In genomic region chr4:55348436-55348835, GRCh38 we compare ENCODE assay signal across 21 cellular contexts. TPM values are rescaled to one million over a fixed set of nuclear protein-coding genes. Genes with fewer than 3 reads are reported as not detected.
DNase-seq lines count a peak whose midpoint lies in the region; ATAC-seq and TF ChIP-seq lines count a peak whose summit lies in the region.
"Had no signal": no experiment of that assay in that cellular context is flagged by ENCODE, and none has a peak within 500 bp of the region (broad histone marks: within the 10 kb centered on the region; RNA-seq: fewer than 3 reads in every experiment).

No MANE protein-coding gene starts in this region.

- DNase-seq in BJ (ENCODE audit: low read depth) (peak; percentile 41), HCT116 (ENCODE audit: low read depth, low spot score) (no peak), hepatocyte (ENCODE audit: low spot score) (no peak), right lobe of liver (no peak), HT-29 (ENCODE audit: low spot score) (no peak), Caco-2 (no peak), GM20000 (ENCODE audit: low spot score) (no peak)
- DNase-seq in activated naive CD8-positive, alpha-beta T cell treated with anti-CD3 and anti-CD28 coated beads, Interleukin-2, amount 50 U/mL, for 24 hours: no peak
- DNase-seq: activated CD4-positive, CD25-positive, alpha-beta regulatory T cell treated with anti-CD3 and anti-CD28 coated beads, Interleukin-2, amount 50 U/mL, for 72 hours; activated T-cell treated with anti-CD3 and anti-CD28 coated beads, Interleukin-2, amount 50 U/mL, for 4 hours; CD4-positive, CD25-positive, alpha-beta regulatory T cell; effector memory CD4-positive, alpha-beta T cell; GDM1; glutamatergic neuron; kidney; midbrain; NCI-H1694; NCI-H524 treated with DMSO at 0.1 percent for 48 hours; posterior cingulate gyrus; T-helper 2 cell had no signal

- BruUV-seq in HCT116 (replicated peaks; lab: Mats Ljungman, UMichigan) (no TSS peak), Caco-2 (replicated peaks; lab: Mats Ljungman, UMichigan) (no TSS peak)

- H3K4me3 Mint-ChIP-seq in activated naive CD8-positive, alpha-beta T cell treated with anti-CD3 and anti-CD28 coated beads, Interleukin-2, amount 50 U/mL, for 24 hours: peak overlapping the region; percentile 81
- no peak overlapping the region for H3K4me3 Mint-ChIP-seq in Caco-2 (ENCODE audit: unreplicated experiment)

- H3K4me3 ChIP-seq in BJ (ENCODE audit: low read depth, low read length) (no peak overlapping the region), HCT116 (replicated peaks in 1 of 2; ENCODE audit: low read depth in 1 of 2, low read length in 2 of 2) (no peak overlapping the region), hepatocyte (no peak overlapping the region), right lobe of liver (no peak overlapping the region), Caco-2 (ENCODE audit: low read depth, low read length) (no peak overlapping the region)

- intact Hi-C loops in HCT116 (cut with micrococcal nuclease) (loop anchor here (5.0 to 10.0 kb wide), 3 partner anchors 199 to 516 kb away; partner anchors contain the start of genes CLOCK and NMU), right lobe of liver (cut with DNase I) (no loop called here), Caco-2 (cut with micrococcal nuclease; ENCODE audit: unreplicated experiment) (loop anchor here (5.0 kb wide), 1 partner anchor 199 kb away; the partner anchor contains the start of gene CLOCK)

- H3K4me2 ChIP-seq in HCT116 (ENCODE audit: low read length) (peak overlapping the region; percentile 90; the same call in 1 of the 2 replicates), hepatocyte (peak overlapping the region; percentile 98)

- CTCF ChIA-PET in BJ (lab: Yijun Ruan, JAX) (interaction anchor here (1.1 kb wide), 1 partner anchor 10 kb away, joined by 4 read pairs; no protein-coding TSS in a partner anchor), HCT116 (lab: Charles Lee) (no interaction called here), Caco-2 (lab: Charles Lee) (no interaction called here)

- H3K27me3 ChIP-seq in BJ (ENCODE audit: control insufficient read depth, insufficient read depth, low read length) (no peaks in the 10 kb centered on the region), HCT116 (ENCODE audit: insufficient read depth, low read length) (no peaks in the 10 kb centered on the region), hepatocyte (no peaks in the 10 kb centered on the region), right lobe of liver (no peaks in the 10 kb centered on the region), Caco-2 (replicated peaks; ENCODE audit: control insufficient read depth, insufficient read depth, low read length) (no peaks in the 10 kb centered on the region)

- H3K9me3 Mint-ChIP-seq in activated naive CD8-positive, alpha-beta T cell treated with anti-CD3 and anti-CD28 coated beads, Interleukin-2, amount 50 U/mL, for 24 hours: no peaks in the 10 kb centered on the region
- H3K9me3 Mint-ChIP-seq in Caco-2 (ENCODE audit: unreplicated experiment): no peaks in the 10 kb centered on the region
- H3K9me3 Mint-ChIP-seq: activated T-cell treated with anti-CD3 and anti-CD28 coated beads, Interleukin-2, amount 50 U/mL, for 4 hours had no signal

- H3K79me2 ChIP-seq in HCT116 (ENCODE audit: insufficient read depth, low read length) (no peaks in the 10 kb centered on the region; the same call in 1 of the 2 replicates), hepatocyte (peaks cover 37% of the 10 kb centered on the region)

- WGBS in hepatocyte (ENCODE audit: low lambda C conversion rate, missing lambda C conversion rate): 48% methylated on average over 2 of the region's 2 CpGs
- WGBS in right lobe of liver (ENCODE audit: insufficient coverage, low coverage, low lambda C conversion rate, missing lambda C conversion rate): 86% methylated on average over 2 of the region's 2 CpGs

- H3K9me2 ChIP-seq in HCT116 (ENCODE audit: insufficient read depth) (no peaks in the 10 kb centered on the region), hepatocyte (replicated peaks; ENCODE audit: insufficient read depth) (no peaks in the 10 kb centered on the region)

- no peak for TF ChIP-seq RAD21 in HCT116 (IDR thresholded peaks at IDR 0.05; ENCODE audit: low read depth)

- H3K27me3 Mint-ChIP-seq in activated naive CD8-positive, alpha-beta T cell treated with anti-CD3 and anti-CD28 coated beads, Interleukin-2, amount 50 U/mL, for 24 hours: no peaks in the 10 kb centered on the region
- no peaks in the 10 kb centered on the region for H3K27me3 Mint-ChIP-seq in Caco-2 (ENCODE audit: insufficient read depth, unreplicated experiment)
- H3K27me3 Mint-ChIP-seq: CD4-positive, CD25-positive, alpha-beta regulatory T cell had no signal

- H3K4me1 ChIP-seq in HCT116 (ENCODE audit: control insufficient read depth in 1 of 2, insufficient read depth in 2 of 2, low read length in 2 of 2) (peaks cover 27 to 38% of the 10 kb centered on the region in 2 experiments), hepatocyte (ENCODE audit: insufficient read depth) (peaks cover 16% of the 10 kb centered on the region), right lobe of liver (peaks cover 0 to 10% (median 3%) of the 10 kb centered on the region in 4 donors), Caco-2 (peaks cover 9% of the 10 kb centered on the region; the same call in 1 of the 2 replicates)

- ATAC-seq in HCT116: no peak
- no peak for ATAC-seq in activated naive CD8-positive, alpha-beta T cell treated with anti-CD3 and anti-CD28 coated beads, Interleukin-2, amount 50 U/mL, for 24 hours
- no peak for ATAC-seq in right lobe of liver
- ATAC-seq: activated T-cell treated with anti-CD3 and anti-CD28 coated beads, Interleukin-2, amount 50 U/mL, for 4 hours had no signal

- H3K9me3 ChIP-seq in HCT116 (ENCODE audit: control insufficient read depth in 1 of 2, insufficient read depth in 1 of 2, low read depth in 1 of 2, low read length in 2 of 2) (peaks cover 0 to 4% of the 10 kb centered on the region in 2 experiments; a peak in 1 of 4 replicates), hepatocyte (ENCODE audit: low read depth) (no peaks in the 10 kb centered on the region), right lobe of liver (no peaks in the 10 kb centered on the region), Caco-2 (no peaks in the 10 kb centered on the region)

- TF ChIP-seq CTCF in BJ (IDR thresholded peaks at IDR 0.05; ENCODE audit: insufficient read depth, low read depth, low read length): no peak
- TF ChIP-seq CTCF in HCT116 (IDR thresholded peaks at IDR 0.05 in 2 of 3, conservative IDR thresholded peaks at IDR 0.05 in 1 of 3; ENCODE audit: borderline replicate concordance in 1 of 3, insufficient read depth in 1 of 3, low read depth in 2 of 3, low read length in 2 of 3): no peak
- TF ChIP-seq CTCF in hepatocyte (IDR thresholded peaks at IDR 0.05; ENCODE audit: poor library complexity): no peak
- no peak for TF ChIP-seq CTCF in right lobe of liver (IDR thresholded peaks at IDR 0.05)
- TF ChIP-seq CTCF in Caco-2 (IDR thresholded peaks at IDR 0.05; ENCODE audit: insufficient read depth in 1 of 2, low read depth in 1 of 2, low read length in 1 of 2, severe bottlenecking in 1 of 2, unreplicated experiment in 1 of 2): no peak
- no peak for TF ChIP-seq CTCF in GM20000 (IDR thresholded peaks at IDR 0.05; ENCODE audit: extremely low read depth, missing control alignments)

- POLR2A ChIA-PET in BJ (lab: Charles Lee): no interaction called here
- POLR2A ChIA-PET in HCT116 (lab: Charles Lee): no interaction called here
- POLR2A ChIA-PET in Caco-2 (lab: Charles Lee): no interaction called here

- RAD21 ChIA-PET in HCT116 (lab: Charles Lee; ENCODE audit: low non-redundant PET in 1 of 2, low total read pairs in 2 of 2, uncharacterized antibody in 2 of 2, unreplicated experiment in 2 of 2): no interaction called here

- peak overlapping the region; percentile 59 for H3K27ac Mint-ChIP-seq in activated naive CD8-positive, alpha-beta T cell treated with anti-CD3 and anti-CD28 coated beads, Interleukin-2, amount 50 U/mL, for 24 hours
- H3K27ac Mint-ChIP-seq in Caco-2 (ENCODE audit: unreplicated experiment): no peak overlapping the region
- H3K27ac Mint-ChIP-seq: CD4-positive, CD25-positive, alpha-beta regulatory T cell had no signal

- no peak for TF ChIP-seq POLR2A in HCT116 (IDR thresholded peaks at IDR 0.05; ENCODE audit: borderline replicate concordance, extremely low read depth, insufficient read depth, insufficient read length)
- TF ChIP-seq POLR2A in right lobe of liver (IDR thresholded peaks at IDR 0.05): no peak

- no peak overlapping the region for H2AFZ ChIP-seq in HCT116 (ENCODE audit: low read depth, low read length, poor library complexity, severe bottlenecking)
- no peak overlapping the region for H2AFZ ChIP-seq in hepatocyte

- H3K36me3 ChIP-seq in BJ (ENCODE audit: control insufficient read depth, insufficient read depth, low read length) (no peaks in the 10 kb centered on the region), HCT116 (ENCODE audit: control insufficient read depth in 1 of 2, insufficient read depth in 2 of 2, low read length in 2 of 2) (no peaks in the 10 kb centered on the region), hepatocyte (replicated peaks; ENCODE audit: insufficient read depth, low read depth) (no peaks in the 10 kb centered on the region), right lobe of liver (no peaks in the 10 kb centered on the region), Caco-2 (ENCODE audit: control insufficient read depth, insufficient read depth, low read length) (no peaks in the 10 kb centered on the region)

- H3K9ac ChIP-seq in HCT116 (ENCODE audit: low read length): no peak overlapping the region

- peaks cover 32% of the 10 kb centered on the region for H3K4me1 Mint-ChIP-seq in activated naive CD8-positive, alpha-beta T cell treated with anti-CD3 and anti-CD28 coated beads, Interleukin-2, amount 50 U/mL, for 24 hours
- H3K4me1 Mint-ChIP-seq in Caco-2 (ENCODE audit: low read depth, unreplicated experiment): peaks cover 22% of the 10 kb centered on the region

- peaks cover 18% of the 10 kb centered on the region for H3K36me3 Mint-ChIP-seq in activated naive CD8-positive, alpha-beta T cell treated with anti-CD3 and anti-CD28 coated beads, Interleukin-2, amount 50 U/mL, for 24 hours (ENCODE audit: low read depth)
- peaks cover 6% of the 10 kb centered on the region for H3K36me3 Mint-ChIP-seq in Caco-2 (ENCODE audit: insufficient read depth, unreplicated experiment)

- H3K27ac ChIP-seq in HCT116 (ENCODE audit: low read depth, low read length) (no peak overlapping the region), hepatocyte (no peak overlapping the region), right lobe of liver (no peak overlapping the region)
- H3K27ac ChIP-seq: RWPE1 had no signal

- H4K20me1 ChIP-seq in HCT116 (ENCODE audit: insufficient read depth): no peaks in the 10 kb centered on the region
- H4K20me1 ChIP-seq in hepatocyte (ENCODE audit: insufficient read depth, poor library complexity, severe bottlenecking): no peaks in the 10 kb centered on the region

RNA-seq across cellular contexts. Expression of gene SRD5A3, which starts 2.4 kb away (rescaled TPM):
- 15.2 and 24.0 TPM in 2 replicates for polyA plus RNA-seq in BJ (2011; rRNA removed)
- 9.5 and 10.2 TPM in 2 replicates for polyA minus RNA-seq in BJ (2011; rRNA and poly(A)+ RNA removed)
- 19.9 TPM for total RNA-seq in HCT116 (2021; ENCODE audit: unreplicated experiment)
- polyA plus RNA-seq in HCT116 (2012): 9.1 and 11.2 TPM in 2 replicates
- 32.4 and 37.5 TPM in 2 replicates for total RNA-seq in hepatocyte
- polyA plus RNA-seq in hepatocyte: 48.7 and 64.3 TPM in 2 replicates
- 10 to 100 TPM in 3 of 6 experiments, 1 to 10 TPM in 3; 7.7 to 13.9 (median 9.9) TPM for total RNA-seq in right lobe of liver
- 3.8 and 3.9 TPM in 2 replicates for total RNA-seq in HT-29 (2014; rRNA removed; shearing (Covaris generic))
- 22.6 and 26.9 TPM in 2 replicates for total RNA-seq in Caco-2 (2022)

RNA-seq across cellular contexts. Expression of gene TMEM165, which starts 47.3 kb away (rescaled TPM):
- polyA plus RNA-seq in BJ (2011; rRNA removed) (129 and 152 TPM in 2 replicates), hepatocyte (152 and 172 TPM in 2 replicates)
- 170 and 196 TPM in 2 replicates for polyA minus RNA-seq in BJ (2011; rRNA and poly(A)+ RNA removed)
- total RNA-seq in HCT116 (2021; ENCODE audit: unreplicated experiment) (60.7 TPM), hepatocyte (146 and 160 TPM in 2 replicates), right lobe of liver (10 to 100 TPM; 13.3 to 53.0 (median 23.0) TPM), Caco-2 (2022) (90.4 and 91.9 TPM in 2 replicates)
- polyA plus RNA-seq in HCT116 (2012): 19.7 and 24.4 TPM in 2 replicates
- total RNA-seq in HT-29 (2014; rRNA removed; shearing (Covaris generic)): 125 and 162 TPM in 2 replicates

Comparison
In these comparisons a context has a peak if more than half of its experiments do, and no peak if none do; other contexts are left out.
1. intact Hi-C loops: an anchor here in HCT116 (5.0 to 10.0 kb wide) and Caco-2 (5.0 kb wide); none called in right lobe of liver.